Comparison of ENCODE assay signal across 8 cellular contexts in genomic region chr1:94542088-94542671, GRCh38. TPM values are rescaled to one million over a fixed set of nuclear protein-coding genes. Genes with fewer than 3 reads are reported as not detected.
DNase-seq lines count a peak whose midpoint lies in the region; ATAC-seq, FAIRE-seq and TF ChIP-seq lines count a peak whose summit lies in the region.

No MANE protein-coding gene starts in this region.

- TF ChIP-seq EP300 in H1 (IDR thresholded peaks at IDR 0.05; ENCODE audit: borderline replicate concordance in 1 of 2, low read depth in 2 of 2, low read length in 2 of 2): no peak

- peak overlapping the region; percentile 18 for H2BK120ac ChIP-seq in H1 (replicated peaks; ENCODE audit: low read depth, low read length)

- intact Hi-C loops in vagina (cut with DNase I): loop anchor here (5.0 to 10.0 kb wide), 3 partner anchors 153 to 380 kb away; no protein-coding TSS in a partner anchor

- 4% methylated on average over 23 of the region's 25 CpGs; no CpG with 5 or more reads in 1 of the 2 experiments for WGBS in H1 (ENCODE audit: extremely low coverage in 1 of 2, insufficient coverage in 1 of 2, insufficient read length in 1 of 2, insufficient replicate concordance in 2 of 2, low coverage in 1 of 2, low lambda C conversion rate in 2 of 2, missing lambda C conversion rate in 1 of 2), 2 experiments

- H3K9ac ChIP-seq in NT2/D1 (ENCODE audit: insufficient read length, low read depth) (peak overlapping the region; percentile 88), H1 (replicated peaks in 1 of 4; ENCODE audit: extremely low read depth in 1 of 4, low read depth in 3 of 4, low read length in 3 of 4) (peak overlapping the region in 3 of 4 experiments; percentile 14 to 39 (median 22); a peak in 4 of 7 replicates), mucosa of stomach (ENCODE audit: low read length) (peak overlapping the region; percentile 95)

- ATAC-seq in GM19452 (IDR thresholded peaks at IDR 0.05; ENCODE audit: unreplicated experiment): peak; percentile 21

- H3K56ac ChIP-seq in H1 (replicated peaks; ENCODE audit: insufficient read length, low read depth, low read length): peak overlapping the region; percentile 47

- H4K5ac ChIP-seq in H1 (ENCODE audit: insufficient read length, low read depth, low read length): no peak overlapping the region

- no peak overlapping the region for H2BK20ac ChIP-seq in H1 (ENCODE audit: low read length)

- H3K79me1 ChIP-seq in H1 (ENCODE audit: low read depth, low read length): no peaks in the 10 kb centered on the region; the same call in 1 of the 2 replicates

- TF ChIP-seq CTCF in H1 (IDR thresholded peaks at IDR 0.05; ENCODE audit: control extremely low read depth in 1 of 3, insufficient read depth in 1 of 3, low read depth in 1 of 3, low read length in 3 of 3): no peak
- no peak for TF ChIP-seq CTCF in vagina (IDR thresholded peaks at IDR 0.05)

- H3K27ac ChIP-seq in H1 (ENCODE audit: low read depth, low read length): no peak overlapping the region
- peak overlapping the region; percentile 88 for H3K27ac ChIP-seq in vagina

- H2BK12ac ChIP-seq in H1 (ENCODE audit: low read depth, low read length): no peak overlapping the region; the same call in 1 of the 2 replicates

- H3K36me3 ChIP-seq in NT2/D1 (ENCODE audit: insufficient read depth, insufficient read length, low read length) (peaks cover 35% of the 10 kb centered on the region), H1 (ENCODE audit: control insufficient read depth in 2 of 4, insufficient read depth in 4 of 4, low read length in 3 of 4) (no peaks in the 10 kb centered on the region), mucosa of stomach (ENCODE audit: control insufficient read depth, insufficient read depth, low read length) (no peaks in the 10 kb centered on the region), vagina (peaks cover 0 to 7% of the 10 kb centered on the region in 2 donors)

- H3K4me1 ChIP-seq in NT2/D1 (ENCODE audit: insufficient read depth, insufficient read length) (peaks cover 7% of the 10 kb centered on the region), H1 (replicated peaks in 1 of 4; ENCODE audit: control insufficient read depth in 3 of 4, insufficient read depth in 4 of 4, low read length in 3 of 4) (peaks cover 2 to 6% (median 3%) of the 10 kb centered on the region in 4 experiments; a peak in 6 of 7 replicates), mucosa of stomach (ENCODE audit: control insufficient read depth, insufficient read depth, low read length) (peaks cover 27% of the 10 kb centered on the region), vagina (peaks cover 39% of the 10 kb centered on the region)

- H3K4ac ChIP-seq in H1 (replicated peaks; ENCODE audit: insufficient read length, low read depth, low read length): peak overlapping the region; percentile 75

- H3K9me3 ChIP-seq in NT2/D1 (ENCODE audit: insufficient read depth, low read length) (no peaks in the 10 kb centered on the region), H1 (ENCODE audit: insufficient read depth in 2 of 2, low read depth in 1 of 2, low read length in 1 of 2) (no peaks in the 10 kb centered on the region), mucosa of stomach (ENCODE audit: control insufficient read depth, low read length) (no peaks in the 10 kb centered on the region), vagina (no peaks in the 10 kb centered on the region)

- H3K23me2 ChIP-seq in H1 (ENCODE audit: low read depth, low read length): peaks cover 10% of the 10 kb centered on the region

- FAIRE-seq in H1 (lab: Jason Lieb, UNC): no peak

- H3K4me3 ChIP-seq in NT2/D1 (ENCODE audit: insufficient read length, low read depth): peak overlapping the region; percentile 74
- peak overlapping the region; percentile 62 to 82 (median 76) for H3K4me3 ChIP-seq in H1 (ENCODE audit: extremely low read depth in 1 of 4, insufficient read depth in 2 of 4, low read depth in 3 of 4, low read length in 4 of 4)
- H3K4me3 ChIP-seq in mucosa of stomach (ENCODE audit: low read length): peak overlapping the region; percentile 83
- peak overlapping the region; percentile 70 to 76 for H3K4me3 ChIP-seq in vagina

- peaks cover 0 to 7% of the 10 kb centered on the region in 2 experiments; a peak in 1 of 4 replicates for H3K79me2 ChIP-seq in H1 (ENCODE audit: control insufficient read depth in 1 of 2, insufficient read depth in 2 of 2, low read length in 2 of 2)

- DNase-seq in AG20443 (ENCODE audit: low spot score) (peak; percentile 67), NT2/D1 (ENCODE audit: low read depth, low spot score) (no peak), H1 (ENCODE audit: low read depth in 1 of 2, low spot score in 2 of 2) (peak in 1 of 2 experiments; percentile 63), vagina (ENCODE audit: extremely low spot score in 2 of 2) (peak in 1 of 2 donors; percentile 90), cerebellar nuclear complex (lab: John Stamatoyannopoulos, UW) (no peak), NCI-H1105 (lab: John Stamatoyannopoulos, UW) (no peak)

- no peak overlapping the region for H4K91ac ChIP-seq in H1 (replicated peaks; ENCODE audit: insufficient read length, low read length)

- peak overlapping the region; percentile 93 for H3K4me2 ChIP-seq in H1 (ENCODE audit: insufficient read depth in 1 of 2, low read depth in 2 of 2, low read length in 2 of 2)

- POLR2A ChIA-PET in H1 (lab: Charles Lee; ENCODE audit: partially characterized antibody): interaction anchor here (0.6 to 4.3 kb wide), 5 partner anchors 10 to 279 kb away, joined by 3 to 24 read pairs (median 4); no protein-coding TSS in a partner anchor

- H3K23ac ChIP-seq in H1 (ENCODE audit: insufficient read length): no peak overlapping the region

- peak overlapping the region; percentile 62; the same call in 1 of the 2 replicates for H2BK5ac ChIP-seq in H1 (ENCODE audit: low read depth, low read length)

- H3K18ac ChIP-seq in H1 (ENCODE audit: extremely low read depth, low read length): peak overlapping the region; percentile 75; the same call in 1 of the 2 replicates

- H3K27me3 ChIP-seq in NT2/D1 (ENCODE audit: insufficient read depth, insufficient read length): no peaks in the 10 kb centered on the region
- peaks cover 2 to 12% (median 7%) of the 10 kb centered on the region in 4 experiments; a peak in 6 of 7 replicates for H3K27me3 ChIP-seq in H1 (replicated peaks in 1 of 4; ENCODE audit: control insufficient read depth in 3 of 4, extremely low read depth in 1 of 4, insufficient read depth in 3 of 4, low read length in 3 of 4)
- H3K27me3 ChIP-seq in mucosa of stomach (ENCODE audit: control insufficient read depth, insufficient read depth, low read length): no peaks in the 10 kb centered on the region
- no peaks in the 10 kb centered on the region for H3K27me3 ChIP-seq in vagina

- H4K8ac ChIP-seq in H1 (ENCODE audit: extremely low read depth, insufficient read depth, low read length): no peak overlapping the region; the same call in 1 of the 2 replicates

- TF ChIP-seq POLR2A in H1 (IDR thresholded peaks at IDR 0.05; ENCODE audit: control extremely low read depth in 1 of 2, low read depth in 2 of 2, low read length in 2 of 2) (no peak), vagina (IDR thresholded peaks at IDR 0.05) (no peak)

- peak overlapping the region; percentile 74; the same call in 1 of the 2 replicates for H2BK15ac ChIP-seq in H1 (ENCODE audit: low read length)

- no peak for TF ChIP-seq RAD21 in H1 (IDR thresholded peaks at IDR 0.05 in 1 of 2, conservative IDR thresholded peaks at IDR 0.05 in 1 of 2; ENCODE audit: low read depth in 2 of 2, low read length in 2 of 2)

- CTCF ChIA-PET in H1 (lab: Charles Lee; ENCODE audit: partially characterized antibody): interaction anchor here (0.7 to 6.9 kb wide), 12 partner anchors 13 to 312 kb away, joined by 3 to 46 read pairs (median 4); no protein-coding TSS in a partner anchor

- peak overlapping the region; percentile 21; the same call in 1 of the 2 replicates for H2AFZ ChIP-seq in H1 (ENCODE audit: low read length)

- H3K14ac ChIP-seq in H1 (ENCODE audit: insufficient read length): no peak overlapping the region

- H2AK5ac ChIP-seq in H1 (ENCODE audit: low read depth, low read length): no peak overlapping the region

- peaks cover 0 to 7% of the 10 kb centered on the region in 2 experiments for H4K20me1 ChIP-seq in H1 (replicated peaks in 1 of 2; ENCODE audit: control insufficient read depth in 1 of 2, insufficient read depth in 2 of 2, low read length in 2 of 2)

TF ChIP-seq in H1, 55 proteins besides CTCF, POLR2A, EP300 and RAD21:
- TF ChIP-seq KDM4A (IDR thresholded peaks at IDR 0.05; ENCODE audit: low read depth, low read length, severe bottlenecking): peak; percentile 20
- TF ChIP-seq MAX (IDR thresholded peaks at IDR 0.05): 0 out of 2 replicates have a peak, but pooled peaks have one; percentile 5
- TF ChIP-seq SIN3A (conservative IDR thresholded peaks at IDR 0.05 in 1 of 2, IDR thresholded peaks at IDR 0.05 in 1 of 2; ENCODE audit: low read depth in 1 of 2, low read length in 2 of 2): no peak; a peak in 1 of 4 replicates
- peak; percentile 23 for TF ChIP-seq TAF7 (optimal IDR thresholded peaks at IDR 0.05; ENCODE audit: borderline replicate concordance, low read depth, low read length)
- TF ChIP-seq CHD2 (IDR thresholded peaks at IDR 0.05; ENCODE audit: low read length): no peak
- TF ChIP-seq E2F6 (IDR thresholded peaks at IDR 0.05): peak; percentile 33; the same call in 1 of the 2 replicates
- TF ChIP-seq SAP30 (IDR thresholded peaks at IDR 0.05; ENCODE audit: insufficient read depth, insufficient replicate concordance, low read length): peak; percentile 66

RNA-seq across cellular contexts. Expression of gene F3, which starts 0.6 kb away (rescaled TPM):
- total RNA-seq in H1 (2021; fragmentation: NEBNext Ultra II Directional; extraction: Animal tissue kit (Norgen Biotek cat#: 25700)): 6.1 and 8.6 TPM in 2 replicates
- 2.6 TPM in 2 replicates for polyA plus RNA-seq in H1 (2011; rRNA removed)
- polyA plus RNA-seq in H1 (2011; cell fraction: cytosol; rRNA removed): 2.9 TPM
- polyA plus RNA-seq in H1 (2011; cell fraction: nucleus; rRNA removed): 2.4 TPM
- polyA plus RNA-seq in H1 (2012, experiment 1 of 2): 3.7 to 6.1 TPM (median 4.2 TPM) in 4 replicates
- 1.00 TPM for polyA plus RNA-seq in H1 (2012, experiment 2 of 2)
- 6.3 TPM for polyA plus RNA-seq in H1 (2013, experiment 1 of 2)
- 7.0 TPM for polyA plus RNA-seq in H1 (2013, experiment 2 of 2)
- 4.7 and 10.4 TPM in 2 replicates for polyA minus RNA-seq in H1 (2011; rRNA and poly(A)+ RNA removed)
- polyA minus RNA-seq in H1 (2011; cell fraction: cytosol; rRNA and poly(A)+ RNA removed): 2.7 TPM
- polyA minus RNA-seq in H1 (2011; cell fraction: nucleus; rRNA and poly(A)+ RNA removed): 10.0 TPM
- total RNA-seq in vagina: 63.6 TPM

Comparison
In these comparisons a context has a peak if more than half of its experiments do, and no peak if none do; other contexts are left out.
1. H3K9ac ChIP-seq: peak in every context shown above with its lines; median percentile 95 in mucosa of stomach; 88 in NT2/D1; 22 in H1.